9 cellular contexts compared by ENCODE assay signal in genomic region chr18:67243799-67244587, GRCh38.
DNase-seq lines count a peak whose midpoint lies in the region; ATAC-seq and TF ChIP-seq lines count a peak whose summit lies in the region.
"Had no signal": no experiment of that assay in that cellular context is flagged by ENCODE, and none has a peak within 500 bp of the region (broad histone marks: within the 10 kb centered on the region; RNA-seq: fewer than 3 reads in every experiment).

No MANE protein-coding gene starts in this region.

- POLR2A ChIA-PET in AG04450 (lab: Yijun Ruan, JAX) (interaction anchor here (0.5 kb wide), 1 partner anchor 1001 kb away, joined by 4 read pairs; no protein-coding TSS in a partner anchor), PC-9 (lab: Charles Lee; ENCODE audit: unreplicated experiment) (no interaction called here)

- H3K4me3 ChIP-seq in AG04450 (ENCODE audit: low read depth, low read length): peak overlapping the region; percentile 33
- no peak overlapping the region for H3K4me3 ChIP-seq in PC-9
- peak overlapping the region; percentile 31 for H3K4me3 ChIP-seq in fibroblast of mammary gland (ENCODE audit: control insufficient read depth, low read depth, low read length)
- H3K4me3 ChIP-seq: colonic mucosa had no signal

- CTCF ChIA-PET in AG04450 (lab: Charles Lee) (no interaction called here), PC-9 (lab: Charles Lee) (no interaction called here)

- H3F3A ChIP-seq in PC-9 (ENCODE audit: insufficient read depth, low read depth): no peaks in the 10 kb centered on the region

- no peaks in the 10 kb centered on the region for H3K36me3 ChIP-seq in PC-9 (ENCODE audit: low read depth)
- H3K36me3 ChIP-seq: colonic mucosa had no signal

- DNase-seq in AG04450 (ENCODE audit: low read depth, low spot score): no peak
- DNase-seq in PC-9: no peak
- DNase-seq in fibroblast of mammary gland (ENCODE audit: low read depth): peak; percentile 30
- no peak for DNase-seq in activated effector memory CD4-positive, alpha-beta T cell treated with Interleukin-2 at 50 U/mL for 16 hours
- DNase-seq in activated CD8-positive, alpha-beta memory T cell treated with anti-CD3 and anti-CD28 coated beads for 24 hours: no peak
- DNase-seq in DMS79 (lab: John Stamatoyannopoulos, UW): no peak
- DNase-seq: colonic mucosa had no signal

- no TSS peak for BruUV-seq in PC-9 (replicated peaks; lab: Mats Ljungman, UMichigan)

- H3K27me3 ChIP-seq in AG04450 (ENCODE audit: control insufficient read depth, insufficient read depth, low read length) (no peaks in the 10 kb centered on the region), PC-9 (ENCODE audit: insufficient read depth, low read depth) (no peaks in the 10 kb centered on the region)
- H3K27me3 ChIP-seq: colonic mucosa had no signal

- ATAC-seq in GM19351 (IDR thresholded peaks at IDR 0.05; ENCODE audit: unreplicated experiment) (peak; percentile 57), GM19397 (IDR thresholded peaks at IDR 0.05; ENCODE audit: unreplicated experiment) (no peak)

- no peaks in the 10 kb centered on the region for H4K20me1 ChIP-seq in PC-9 (ENCODE audit: insufficient read depth)

- no peaks in the 10 kb centered on the region for H3K9me3 ChIP-seq in AG04450 (ENCODE audit: control insufficient read depth, insufficient read depth, low read length)
- no peaks in the 10 kb centered on the region for H3K9me3 ChIP-seq in PC-9 (ENCODE audit: insufficient read depth, low read depth)
- H3K9me3 ChIP-seq: colonic mucosa had no signal

- H3K27ac ChIP-seq in AG04450 (ENCODE audit: low read depth, low read length) (no peak overlapping the region), PC-9 (no peak overlapping the region)
- H3K27ac ChIP-seq: colonic mucosa had no signal

- intact Hi-C loops in PC-9 (cut with micrococcal nuclease; ENCODE audit: unreplicated experiment): no loop called here

- no peaks in the 10 kb centered on the region for H3K9me2 ChIP-seq in PC-9 (ENCODE audit: insufficient read depth)

- TF ChIP-seq CTCF in AG04450 (IDR thresholded peaks at IDR 0.05; ENCODE audit: low read depth, low read length) (no peak), PC-9 (conservative IDR thresholded peaks at IDR 0.05) (no peak), fibroblast of mammary gland (conservative IDR thresholded peaks at IDR 0.05; ENCODE audit: control insufficient read depth, insufficient read depth, low read depth, low read length) (no peak)

- no peaks in the 10 kb centered on the region for H3K4me1 ChIP-seq in PC-9 (replicated peaks; ENCODE audit: insufficient read depth)
- H3K4me1 ChIP-seq: colonic mucosa had no signal

- peak overlapping the region; percentile 46 for H3K4me2 ChIP-seq in PC-9

- H2AFZ ChIP-seq in PC-9: peak overlapping the region; percentile 70; the same call in 1 of the 2 replicates

- H3K79me2 ChIP-seq in PC-9 (ENCODE audit: low read depth): no peaks in the 10 kb centered on the region
